26 cellular contexts compared by ENCODE assay signal in the genomic region with DNA sequence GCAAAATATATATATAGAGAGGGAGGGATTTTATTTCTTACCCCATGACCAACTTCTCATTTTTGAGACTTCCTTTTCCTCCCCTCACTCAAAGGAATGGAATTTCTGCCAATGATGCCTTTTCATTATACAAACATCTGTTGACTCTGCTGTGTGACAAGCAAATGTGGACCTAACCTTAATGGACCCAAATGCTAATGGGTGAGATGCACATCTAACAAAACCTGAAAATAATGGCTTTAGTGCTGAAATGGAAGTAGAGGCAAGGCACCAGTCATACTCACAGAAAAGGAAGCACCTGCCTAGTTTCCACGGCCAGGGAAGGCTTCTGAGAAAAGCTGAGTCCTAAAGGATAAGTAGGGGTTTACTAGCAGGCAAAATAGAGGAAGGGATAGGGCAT. TPM values are rescaled to one million over a fixed set of nuclear protein-coding genes. Genes with fewer than 3 reads are reported as not detected.
"Had no signal": no experiment of that assay in that cellular context is flagged by ENCODE, and none has a peak within 500 bp of the region (broad histone marks: within the 10 kb centered on the region; RNA-seq: fewer than 3 reads in every experiment).

No MANE protein-coding gene starts in this region.

- H3K36me3 Mint-ChIP-seq: stimulated activated naive B cell treated with anti-CD40 and anti-IgM and Interleukin-4, amounts not matched to agents 10 μg/mL and 1 μg/mL and 100 μg/mL, for 72 hours had no signal

- H3K36me3 ChIP-seq: gastroesophageal sphincter, tibial nerve had no signal

- H2AFZ ChIP-seq: hepatocyte had no signal

- DNase-seq: activated CD4-positive, alpha-beta T cell treated with anti-CD3 and anti-CD28 coated beads for 36 hours; activated CD4-positive, alpha-beta T cell treated with anti-CD3 and anti-CD28 coated beads, Interleukin-2, amount 50 U/mL, for 4 hours; activated CD4-positive, CD25-positive, alpha-beta regulatory T cell; activated CD8-positive, alpha-beta memory T cell treated with anti-CD3 and anti-CD28 coated beads, Interleukin-2, amount 50 U/mL, for 4 hours; activated gamma-delta T cell; activated naive CD4-positive, alpha-beta T cell treated with anti-CD3 and anti-CD28 coated beads, Interleukin-2, amount 10 ng/mL, durations not matched to agents 7 days and 5 days; activated naive CD8-positive, alpha-beta T cell treated with anti-CD3 and anti-CD28 coated beads, Interleukin-2, amount 50 U/mL, for 24 hours; activated T-cell treated with anti-CD3 and anti-CD28 coated beads, Interleukin-2, amount 50 U/mL, for 24 hours; amygdala; caudate nucleus; cortex of kidney; islet precursor cell; midbrain; naive thymus-derived CD8-positive, alpha-beta T cell; small intestine; stimulated activated CD4-positive, alpha-beta T cell treated with anti-CD3 and anti-CD28 coated beads, Interleukin-1b, Interleukin-23, amount 100 ng/mL, for 48 hours; stimulated activated CD4-positive, alpha-beta T cell treated with anti-CD3 and anti-CD28 coated beads, Interleukin-4, amount 100 ng/mL, for 4 hours; stimulated activated CD8-positive, alpha-beta memory T cell treated with anti-CD3 and anti-CD28 coated beads, Interleukin-4, amount 100 ng/mL, for 48 hours; stimulated activated naive B cell treated with anti-CD40 and anti-IgM and Interleukin-4, amounts not matched to agents 10 μg/mL and 1 μg/mL and 100 μg/mL, for 72 hours; T-helper 2 cell had no signal

- H3K27me3 Mint-ChIP-seq: activated CD4-positive, alpha-beta T cell treated with anti-CD3 and anti-CD28 coated beads for 36 hours; activated naive CD4-positive, alpha-beta T cell treated with anti-CD3 and anti-CD28 coated beads, Interleukin-2, amount 10 ng/mL, durations not matched to agents 7 days and 5 days; activated naive CD8-positive, alpha-beta T cell treated with anti-CD3 and anti-CD28 coated beads, Interleukin-2, amount 50 U/mL, for 24 hours; activated T-cell treated with anti-CD3 and anti-CD28 coated beads, Interleukin-2, amount 50 U/mL, for 24 hours; naive thymus-derived CD8-positive, alpha-beta T cell; stimulated activated naive B cell treated with anti-CD40 and anti-IgM and Interleukin-4, amounts not matched to agents 10 μg/mL and 1 μg/mL and 100 μg/mL, for 72 hours had no signal

- H3K4me2 ChIP-seq: hepatocyte had no signal

- H3K27me3 ChIP-seq: gastroesophageal sphincter, tibial nerve had no signal

- H3K27ac ChIP-seq: gastroesophageal sphincter, hepatocyte had no signal

- H3K9me3 ChIP-seq: gastroesophageal sphincter, tibial nerve had no signal

- H3K4me3 ChIP-seq: gastroesophageal sphincter, hepatocyte, tibial nerve had no signal

- H3K9me3 Mint-ChIP-seq: activated naive CD8-positive, alpha-beta T cell treated with anti-CD3 and anti-CD28 coated beads, Interleukin-2, amount 50 U/mL, for 24 hours; naive thymus-derived CD8-positive, alpha-beta T cell had no signal

- H3K4me3 Mint-ChIP-seq: activated CD4-positive, alpha-beta T cell treated with anti-CD3 and anti-CD28 coated beads for 36 hours; activated naive CD4-positive, alpha-beta T cell treated with anti-CD3 and anti-CD28 coated beads, Interleukin-2, amount 10 ng/mL, durations not matched to agents 7 days and 5 days; activated naive CD8-positive, alpha-beta T cell treated with anti-CD3 and anti-CD28 coated beads, Interleukin-2, amount 50 U/mL, for 24 hours; activated T-cell treated with anti-CD3 and anti-CD28 coated beads, Interleukin-2, amount 50 U/mL, for 24 hours; naive thymus-derived CD8-positive, alpha-beta T cell; stimulated activated naive B cell treated with anti-CD40 and anti-IgM and Interleukin-4, amounts not matched to agents 10 μg/mL and 1 μg/mL and 100 μg/mL, for 72 hours had no signal

- H3K27ac Mint-ChIP-seq: activated naive CD4-positive, alpha-beta T cell treated with anti-CD3 and anti-CD28 coated beads, Interleukin-2, amount 10 ng/mL, durations not matched to agents 7 days and 5 days; activated T-cell treated with anti-CD3 and anti-CD28 coated beads, Interleukin-2, amount 50 U/mL, for 24 hours; progenitor cell of endocrine pancreas had no signal

- ATAC-seq: activated CD4-positive, alpha-beta T cell treated with anti-CD3 and anti-CD28 coated beads for 36 hours; activated naive CD8-positive, alpha-beta T cell treated with anti-CD3 and anti-CD28 coated beads, Interleukin-2, amount 50 U/mL, for 24 hours; gastroesophageal sphincter; naive thymus-derived CD8-positive, alpha-beta T cell; sciatic nerve; stimulated activated naive B cell treated with anti-CD40 and anti-IgM and Interleukin-4, amounts not matched to agents 10 μg/mL and 1 μg/mL and 100 μg/mL, for 72 hours had no signal

RNA-seq across cellular contexts. Expression of gene GNG2, which starts 3.5 kb away (rescaled TPM):
- total RNA-seq: endothelial cell of umbilical vein had no signal
- polyA plus RNA-seq: endothelial cell of umbilical vein had no signal
